Comparison of ENCODE assay signal across 8 cellular contexts in genomic region chr5:131379723-131380122, GRCh38.
DNase-seq lines count a peak whose midpoint lies in the region; ATAC-seq and TF ChIP-seq lines count a peak whose summit lies in the region.

No MANE protein-coding gene starts in this region.

- no peak for TF ChIP-seq CTCF in DND-41 (IDR thresholded peaks at IDR 0.05; ENCODE audit: borderline replicate concordance, extremely low read depth, low read length, poor library complexity, severe bottlenecking)
- TF ChIP-seq CTCF in HFF-Myc (IDR thresholded peaks at IDR 0.05; ENCODE audit: low read depth, low read length, missing control alignments): no peak
- TF ChIP-seq CTCF in Panc1 (IDR thresholded peaks at IDR 0.05): no peak
- TF ChIP-seq CTCF in lung (IDR thresholded peaks at IDR 0.05; ENCODE audit: control extremely low read depth, extremely low read depth): no peak

- CTCF ChIA-PET in Panc1 (lab: Charles Lee): no interaction called here

- H2AFZ ChIP-seq in DND-41 (ENCODE audit: low read depth, low read length): no peak overlapping the region

- H3K4me1 ChIP-seq in DND-41 (ENCODE audit: insufficient read depth, low read length): peaks cover 36% of the 10 kb centered on the region
- peaks cover 52% of the 10 kb centered on the region for H3K4me1 ChIP-seq in Panc1 (ENCODE audit: control insufficient read depth, insufficient read depth, low read length)
- peaks cover 3 to 12% of the 10 kb centered on the region in 2 donors for H3K4me1 ChIP-seq in lung (ENCODE audit: control insufficient read depth in 2 of 2, insufficient read depth in 2 of 2, low read length in 2 of 2)

- peak; percentile 55 for ATAC-seq in DND-41 (ENCODE audit: insufficient read depth, low read depth)
- ATAC-seq in Panc1: peak; percentile 81
- peak; percentile 45 for ATAC-seq in lung (ENCODE audit: insufficient read depth, low FRiP score)
- ATAC-seq in HG03025 (IDR thresholded peaks at IDR 0.05; ENCODE audit: low FRiP score, unreplicated experiment): no peak

- H4K20me1 ChIP-seq in DND-41 (ENCODE audit: insufficient read depth, low read length): 0 out of 2 replicates have a peak, but pooled peaks cover 3% of the 10 kb centered on the region

- in situ Hi-C loops in Panc1 (cut with HindIII; ENCODE audit: low pct_unique_long_range_greater_than_20kb, low sequenced_read_pairs): no loop called here

- H3K36me3 ChIP-seq in DND-41 (ENCODE audit: insufficient read depth, low read length) (peaks cover 2% of the 10 kb centered on the region; the same call in 1 of the 2 replicates), Panc1 (ENCODE audit: control insufficient read depth, insufficient read depth, low read length) (no peaks in the 10 kb centered on the region), lung (ENCODE audit: control insufficient read depth in 2 of 2, insufficient read depth in 2 of 2, low read length in 2 of 2) (no peaks in the 10 kb centered on the region)

- no peak overlapping the region for H3K9ac ChIP-seq in DND-41 (ENCODE audit: low read depth, low read length)

- H3K27ac ChIP-seq in DND-41 (ENCODE audit: low read length) (peak overlapping the region; percentile 66), Panc1 (ENCODE audit: low read length) (peak overlapping the region; percentile 76), lung (ENCODE audit: low read depth in 1 of 2, low read length in 1 of 2) (peak overlapping the region; percentile 40 to 45)

- peaks cover 90% of the 10 kb centered on the region for H3K79me2 ChIP-seq in DND-41 (ENCODE audit: insufficient read depth, low read length)

- H3K4me3 ChIP-seq in DND-41 (ENCODE audit: low read depth in 1 of 2, low read length in 2 of 2) (no peak overlapping the region), HFF-Myc (replicated peaks; ENCODE audit: low read depth, low read length) (no peak overlapping the region), Panc1 (ENCODE audit: low read depth in 2 of 2, low read length in 2 of 2) (peak overlapping the region in 1 of 2 experiments; percentile 10; a peak in 1 of 4 replicates), lung (no peak overlapping the region)

- BruUV-seq in Panc1 (replicated peaks; lab: Mats Ljungman, UMichigan): no TSS peak

- H3K4me2 ChIP-seq in DND-41 (ENCODE audit: insufficient read depth, low read length): peak overlapping the region; percentile 11; the same call in 1 of the 2 replicates

- 10 to 23% methylated on average over 7 of the region's 7 CpGs for WGBS in lung, 2 donors

- intact Hi-C loops in Panc1 (cut with micrococcal nuclease; ENCODE audit: unreplicated experiment): loop anchor here (5.0 kb wide), 2 partner anchors 107 to 217 kb away; no protein-coding TSS in a partner anchor

- DNase-seq in DND-41: peak; percentile 48
- peak; percentile 25 for DNase-seq in HFF-Myc (ENCODE audit: extremely low read depth, low read depth)
- DNase-seq in Panc1 (ENCODE audit: low read depth, low spot score): peak; percentile 42
- DNase-seq in activated naive CD4-positive, alpha-beta T cell treated with anti-CD3 and anti-CD28 coated beads, Interleukin-2, amount 50 U/mL, for 16 hours: peak; percentile 70
- no peak for DNase-seq in lung (ENCODE audit: low spot score)
- DNase-seq in stimulated activated naive CD4-positive, alpha-beta T cell (lab: John Stamatoyannopoulos, UW): peak; percentile 57 to 88 (median 78)
- no peak for DNase-seq in C1 segment of cervical spinal cord (lab: John Stamatoyannopoulos, UW)

- POLR2A ChIA-PET in Panc1 (lab: Charles Lee): interaction anchor here (0.6 to 1.2 kb wide), 2 partner anchors 102 to 104 kb away, joined by 3 to 6 read pairs; no protein-coding TSS in a partner anchor

- H3K27me3 ChIP-seq in DND-41 (ENCODE audit: insufficient read depth, low read length, poor library complexity): no peaks in the 10 kb centered on the region
- no peaks in the 10 kb centered on the region for H3K27me3 ChIP-seq in Panc1 (ENCODE audit: control insufficient read depth, insufficient read depth, low read length)
- no peaks in the 10 kb centered on the region for H3K27me3 ChIP-seq in lung (ENCODE audit: control insufficient read depth, insufficient read depth)

- H3K9me3 ChIP-seq in DND-41 (ENCODE audit: insufficient read depth, low read length, severe bottlenecking) (no peaks in the 10 kb centered on the region), Panc1 (ENCODE audit: control insufficient read depth, insufficient read depth, low read depth, low read length) (no peaks in the 10 kb centered on the region), lung (ENCODE audit: control insufficient read depth in 2 of 2, insufficient read depth in 1 of 2, low read length in 1 of 2) (no peaks in the 10 kb centered on the region)

Comparison
In these comparisons a context has a peak if more than half of its experiments do, and no peak if none do; other contexts are left out.
1. DNase-seq: peak in DND-41 (single experiment), HFF-Myc (single experiment), Panc1 (single experiment), activated naive CD4-positive, alpha-beta T cell treated with anti-CD3 and anti-CD28 coated beads, Interleukin-2, amount 50 U/mL, for 16 hours (single experiment) and stimulated activated naive CD4-positive, alpha-beta T cell (6 of 6); none in lung (single experiment) and C1 segment of cervical spinal cord (0 of 14).
2. Peak in every context shown above with its lines, with median percentiles within 50 percentile points of each other: H3K27ac ChIP-seq.